ENCODE assay signal across 11 cellular contexts in the genomic region with DNA sequence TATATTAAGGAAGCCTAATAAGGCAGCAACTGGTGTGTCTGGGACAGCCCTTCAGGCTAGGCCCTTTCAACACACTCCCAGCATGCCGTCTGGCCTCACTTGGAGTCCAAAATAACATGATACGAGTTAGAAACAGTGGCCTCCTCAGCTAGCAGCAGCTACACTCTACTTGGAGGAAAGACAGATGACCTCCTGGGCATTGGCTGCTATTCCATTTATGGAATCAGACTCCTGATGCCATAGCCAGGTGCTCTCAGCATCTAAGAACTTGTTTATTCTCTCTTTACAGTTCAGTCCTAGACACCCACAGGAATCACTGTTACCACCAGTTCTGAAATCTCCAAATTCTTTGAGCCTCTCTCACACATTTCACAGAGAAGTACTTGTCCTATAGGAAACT. TPM values are rescaled to one million over a fixed set of nuclear protein-coding genes. Genes with fewer than 3 reads are reported as not detected.
DNase-seq lines count a peak whose midpoint lies in the region; ATAC-seq and TF ChIP-seq lines count a peak whose summit lies in the region.
"Had no signal": no experiment of that assay in that cellular context is flagged by ENCODE, and none has a peak within 500 bp of the region (broad histone marks: within the 10 kb centered on the region; RNA-seq: fewer than 3 reads in every experiment).

No MANE protein-coding gene starts in this region.

- intact Hi-C loops in MCF 10A (cut with micrococcal nuclease) (no loop called here), left ventricle myocardium superior (cut with micrococcal nuclease) (no loop called here), gastrocnemius medialis (cut with DNase I; ENCODE audit: low total_unique reads) (loop anchor here (1.0 to 2.0 kb wide), 2 partner anchors 13 to 31 kb away; a partner anchor contains a TSS)

- no TSS peak for BruUV-seq in MCF 10A (replicated peaks; lab: Mats Ljungman, UMichigan)

- H3K4me3 Mint-ChIP-seq in MCF 10A (ENCODE audit: unreplicated experiment), result no peak overlapping the region
- H3K4me3 Mint-ChIP-seq: CD4-positive, alpha-beta T cell had no signal

- no peaks in the 10 kb centered on the region for H3K9me3 ChIP-seq in gastrocnemius medialis

- no peaks in the 10 kb centered on the region for H3K9me3 Mint-ChIP-seq in MCF 10A (ENCODE audit: unreplicated experiment)
- H3K9me3 Mint-ChIP-seq: CD4-positive, alpha-beta T cell had no signal

- peaks cover 42% of the 10 kb centered on the region for H3K4me1 Mint-ChIP-seq in MCF 10A (ENCODE audit: insufficient read depth, unreplicated experiment)

- in situ Hi-C loops in gastrocnemius medialis (cut with MboI; ENCODE audit: low sequenced_read_pairs in 4 of 4), result no loop called here

- peak; percentile 33 to 55 for TF ChIP-seq POLR2A in gastrocnemius medialis (IDR thresholded peaks at IDR 0.05)

- H3K4me3 ChIP-seq in gastrocnemius medialis, result peak overlapping the region in 1 of 4 donors; percentile 32

- H3K36me3 Mint-ChIP-seq in MCF 10A (ENCODE audit: insufficient read depth, unreplicated experiment), result no peaks in the 10 kb centered on the region

- H3K4me1 ChIP-seq in gastrocnemius medialis, result peaks cover 78 to 82% of the 10 kb centered on the region in 2 donors

- peak overlapping the region; percentile 86 to 95 (median 89) for H3K27ac ChIP-seq in gastrocnemius medialis

- POLR2A ChIA-PET in MCF 10A (lab: Yijun Ruan, JAX), result interaction anchor here (0.6 to 1.0 kb wide), 2 partner anchors 11 to 388 kb away, joined by 4 read pairs; a partner anchor contains a TSS

- no peaks in the 10 kb centered on the region for H3K36me3 ChIP-seq in gastrocnemius medialis

- CTCF ChIA-PET in MCF 10A (lab: Yijun Ruan, JAX), result interaction anchor here (0.7 to 1.7 kb wide), 2 partner anchors 10 to 17 kb away, joined by 3 to 5 read pairs; no protein-coding TSS in a partner anchor

- H3K27me3 Mint-ChIP-seq in MCF 10A (ENCODE audit: insufficient read depth, unreplicated experiment), result no peaks in the 10 kb centered on the region
- H3K27me3 Mint-ChIP-seq: CD4-positive, alpha-beta T cell had no signal

- peak overlapping the region; percentile 29 for H3K27ac Mint-ChIP-seq in MCF 10A (ENCODE audit: low read depth, unreplicated experiment)
- H3K27ac Mint-ChIP-seq: CD4-positive, alpha-beta T cell had no signal

- no peaks in the 10 kb centered on the region for H3K27me3 ChIP-seq in gastrocnemius medialis

- ATAC-seq in left ventricle myocardium superior (peak; percentile 42), gastrocnemius medialis (peak; percentile 74 to 82), GM19452 (IDR thresholded peaks at IDR 0.05; ENCODE audit: unreplicated experiment) (no peak)

- DNase-seq in ELR (ENCODE audit: low read depth), result peak; percentile 53
- DNase-seq in MCF 10A (ENCODE audit: unreplicated experiment), result no peak
- no peak for DNase-seq in left ventricle myocardium superior
- DNase-seq in gastrocnemius medialis, result peak; percentile 85 to 95
- no peak for DNase-seq in activated gamma-delta T cell treated with Interleukin-2 at 50 U/mL for 16 hours
- no peak for DNase-seq in activated effector memory CD4-positive, alpha-beta T cell treated with Interleukin-2 at 50 U/mL for 16 hours
- no peak for DNase-seq in GDM1 (lab: John Stamatoyannopoulos, UW)
- DNase-seq: activated CD4-positive, alpha-beta T cell treated with anti-CD3 and anti-CD28 coated beads for 48 hours; CD4-positive, alpha-beta T cell; NCI-H524 had no signal

- no peak for TF ChIP-seq CTCF in MCF 10A (IDR thresholded peaks at IDR 0.05; ENCODE audit: unreplicated experiment)
- no peak for TF ChIP-seq CTCF in gastrocnemius medialis (IDR thresholded peaks at IDR 0.05 in 4 of 5, conservative IDR thresholded peaks at IDR 0.05 in 1 of 5)

RNA-seq across cellular contexts. Expression of a gene that starts 31.8 kb away (rescaled TPM):
- total RNA-seq in MCF 10A (2022), result 27.8 and 30.5 TPM in 2 replicates
- total RNA-seq in left ventricle myocardium superior, result 30.3 TPM
- 100 to 1,000 TPM in 1 of 4 donors, 10 to 100 TPM in 3; 20.8 to 166 (median 45.7) TPM for total RNA-seq in gastrocnemius medialis

Comparison
In these comparisons a context has a peak if more than half of its experiments do, and no peak if none do; other contexts are left out.
1. DNase-seq: peak in ELR (single experiment) and gastrocnemius medialis (2 of 2); none in MCF 10A (single experiment), left ventricle myocardium superior (single experiment), activated gamma-delta T cell treated with Interleukin-2 at 50 U/mL for 16 hours (single experiment), activated effector memory CD4-positive, alpha-beta T cell treated with Interleukin-2 at 50 U/mL for 16 hours (single experiment) and GDM1 (single experiment).